In the genomic region with DNA sequence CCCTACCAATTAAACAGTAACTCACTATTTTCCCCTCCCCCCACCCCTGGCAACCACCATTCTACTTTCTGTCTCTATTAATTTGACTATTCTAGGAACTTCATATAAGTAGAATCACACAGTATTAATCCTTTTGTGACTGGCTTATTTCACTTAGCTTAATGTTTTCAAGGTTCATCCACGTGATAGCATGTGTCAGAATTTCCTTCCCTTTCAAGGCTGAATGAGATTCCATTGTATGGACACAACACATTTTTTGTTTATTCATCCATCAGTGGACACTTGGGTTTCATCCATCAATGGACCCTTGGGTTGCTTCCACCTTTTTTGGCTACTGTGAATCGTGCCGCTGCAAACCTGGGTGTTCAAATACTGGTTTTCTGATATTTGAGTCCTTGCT, we compare ENCODE assay signal across 1 cellular context.
TF ChIP-seq lines count a peak whose summit lies in the region.

No MANE protein-coding gene starts in this region.

TF ChIP-seq in WTC11, 78 proteins besides CTCF, POLR2A, EP300 and RAD21 (continued from another document):
- TF ChIP-seq, protein P1, sequence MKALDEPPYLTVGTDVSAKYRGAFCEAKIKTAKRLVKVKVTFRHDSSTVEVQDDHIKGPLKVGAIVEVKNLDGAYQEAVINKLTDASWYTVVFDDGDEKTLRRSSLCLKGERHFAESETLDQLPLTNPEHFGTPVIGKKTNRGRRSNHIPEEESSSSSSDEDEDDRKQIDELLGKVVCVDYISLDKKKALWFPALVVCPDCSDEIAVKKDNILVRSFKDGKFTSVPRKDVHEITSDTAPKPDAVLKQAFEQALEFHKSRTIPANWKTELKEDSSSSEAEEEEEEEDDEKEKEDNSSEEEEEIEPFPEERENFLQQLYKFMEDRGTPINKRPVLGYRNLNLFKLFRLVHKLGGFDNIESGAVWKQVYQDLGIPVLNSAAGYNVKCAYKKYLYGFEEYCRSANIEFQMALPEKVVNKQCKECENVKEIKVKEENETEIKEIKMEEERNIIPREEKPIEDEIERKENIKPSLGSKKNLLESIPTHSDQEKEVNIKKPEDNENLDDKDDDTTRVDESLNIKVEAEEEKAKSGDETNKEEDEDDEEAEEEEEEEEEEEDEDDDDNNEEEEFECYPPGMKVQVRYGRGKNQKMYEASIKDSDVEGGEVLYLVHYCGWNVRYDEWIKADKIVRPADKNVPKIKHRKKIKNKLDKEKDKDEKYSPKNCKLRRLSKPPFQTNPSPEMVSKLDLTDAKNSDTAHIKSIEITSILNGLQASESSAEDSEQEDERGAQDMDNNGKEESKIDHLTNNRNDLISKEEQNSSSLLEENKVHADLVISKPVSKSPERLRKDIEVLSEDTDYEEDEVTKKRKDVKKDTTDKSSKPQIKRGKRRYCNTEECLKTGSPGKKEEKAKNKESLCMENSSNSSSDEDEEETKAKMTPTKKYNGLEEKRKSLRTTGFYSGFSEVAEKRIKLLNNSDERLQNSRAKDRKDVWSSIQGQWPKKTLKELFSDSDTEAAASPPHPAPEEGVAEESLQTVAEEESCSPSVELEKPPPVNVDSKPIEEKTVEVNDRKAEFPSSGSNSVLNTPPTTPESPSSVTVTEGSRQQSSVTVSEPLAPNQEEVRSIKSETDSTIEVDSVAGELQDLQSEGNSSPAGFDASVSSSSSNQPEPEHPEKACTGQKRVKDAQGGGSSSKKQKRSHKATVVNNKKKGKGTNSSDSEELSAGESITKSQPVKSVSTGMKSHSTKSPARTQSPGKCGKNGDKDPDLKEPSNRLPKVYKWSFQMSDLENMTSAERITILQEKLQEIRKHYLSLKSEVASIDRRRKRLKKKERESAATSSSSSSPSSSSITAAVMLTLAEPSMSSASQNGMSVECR (CRISPR knock-in tag; IDR thresholded peaks at IDR 0.05; ENCODE audit: borderline replicate concordance) = no peak
- TF ChIP-seq, protein P2, sequence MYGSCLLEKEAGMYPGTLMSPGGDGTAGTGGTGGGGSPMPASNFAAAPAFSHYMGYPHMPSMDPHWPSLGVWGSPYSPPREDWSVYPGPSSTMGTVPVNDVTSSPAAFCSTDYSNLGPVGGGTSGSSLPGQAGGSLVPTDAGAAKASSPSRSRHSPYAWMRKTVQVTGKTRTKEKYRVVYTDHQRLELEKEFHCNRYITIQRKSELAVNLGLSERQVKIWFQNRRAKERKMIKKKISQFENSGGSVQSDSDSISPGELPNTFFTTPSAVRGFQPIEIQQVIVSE (CRISPR knock-in tag; IDR thresholded peaks at IDR 0.05; ENCODE audit: borderline replicate concordance) = no peak
